ENCODE assay signal across 1 cellular context in genomic region chr7:100623951-100624824, GRCh38.
TF ChIP-seq lines count a peak whose summit lies in the region.

No MANE protein-coding gene starts in this region.

TF ChIP-seq in HEK293, 187 proteins besides CTCF, POLR2A, EP300 and RAD21 (continued from another document):
- no peak for TF ChIP-seq ZBTB11 (tag by site-specific recombination; conservative IDR thresholded peaks at IDR 0.05; ENCODE audit: low read depth)
- TF ChIP-seq ZNF707 (tag by site-specific recombination; IDR thresholded peaks at IDR 0.05), result no peak
- no peak for TF ChIP-seq ZNF580 (tag by site-specific recombination; IDR thresholded peaks at IDR 0.05)
